In genomic region chr1:98323906-98324358, GRCh38 we compare ENCODE assay signal across 8 cellular contexts.
A peak's percentile ranks its signal among the peaks of the same experiment; 100 is the strongest.
DNase-seq lines count a peak whose midpoint lies in the region; ATAC-seq and TF ChIP-seq lines count a peak whose summit lies in the region.

No MANE protein-coding gene starts in this region.

- no peak overlapping the region; the same call in 1 of the 2 replicates for H3K27ac ChIP-seq in BLaER1
- H3K27ac ChIP-seq in lung (ENCODE audit: low read depth in 1 of 2, low read length in 1 of 2): peak overlapping the region in 1 of 2 donors; percentile 68

- in situ Hi-C loops in astrocyte of the spinal cord (cut with HindIII; ENCODE audit: low sequenced_read_pairs): no loop called here

- TF ChIP-seq CTCF in Loucy (conservative IDR thresholded peaks at IDR 0.05; ENCODE audit: low read length) (no peak), astrocyte of the spinal cord (IDR thresholded peaks at IDR 0.05; ENCODE audit: low read depth, low read length) (no peak), lung (IDR thresholded peaks at IDR 0.05; ENCODE audit: control extremely low read depth, extremely low read depth) (no peak)

- no peaks in the 10 kb centered on the region for H3K9me3 ChIP-seq in BLaER1
- no peaks in the 10 kb centered on the region for H3K9me3 ChIP-seq in Loucy (ENCODE audit: insufficient read depth, low read depth, low read length)
- no peaks in the 10 kb centered on the region for H3K9me3 ChIP-seq in lung (ENCODE audit: control insufficient read depth in 2 of 2, insufficient read depth in 1 of 2, low read length in 1 of 2)

- H2AFZ ChIP-seq in Loucy (ENCODE audit: low read length): peak overlapping the region; percentile 4; the same call in 1 of the 2 replicates

- H3K4me3 ChIP-seq in BLaER1 (no peak overlapping the region), Loucy (ENCODE audit: low read length, poor library complexity, severe bottlenecking) (peak overlapping the region; percentile 55), astrocyte of the spinal cord (ENCODE audit: low read depth, low read length) (no peak overlapping the region), lung (no peak overlapping the region)

- no peaks in the 10 kb centered on the region for H3K36me3 ChIP-seq in BLaER1
- no peaks in the 10 kb centered on the region for H3K36me3 ChIP-seq in Loucy (ENCODE audit: insufficient read depth, low read length)
- H3K36me3 ChIP-seq in lung (ENCODE audit: control insufficient read depth in 2 of 2, insufficient read depth in 2 of 2, low read length in 2 of 2): no peaks in the 10 kb centered on the region

- H4K20me1 ChIP-seq in BLaER1 (no peaks in the 10 kb centered on the region), Loucy (ENCODE audit: insufficient read depth, low read length, poor library complexity, severe bottlenecking) (no peaks in the 10 kb centered on the region)

- H3F3A ChIP-seq in Loucy (ENCODE audit: low read depth): peaks cover 5% of the 10 kb centered on the region; the same call in 1 of the 2 replicates

- 7 to 14% methylated on average over 3 of the region's 3 CpGs for WGBS in lung, 2 donors

- H3K4me1 ChIP-seq in BLaER1 (peaks cover 17% of the 10 kb centered on the region), Loucy (ENCODE audit: insufficient read depth, low read length, poor library complexity, severe bottlenecking) (peaks cover 63% of the 10 kb centered on the region), lung (ENCODE audit: control insufficient read depth in 2 of 2, insufficient read depth in 2 of 2, low read length in 2 of 2) (peaks cover 2 to 5% of the 10 kb centered on the region in 2 donors)

- H3K27me3 ChIP-seq in BLaER1 (no peaks in the 10 kb centered on the region), Loucy (ENCODE audit: insufficient read depth, low read length, poor library complexity, severe bottlenecking) (no peaks in the 10 kb centered on the region), lung (ENCODE audit: control insufficient read depth, insufficient read depth) (no peaks in the 10 kb centered on the region)

- no peaks in the 10 kb centered on the region for H3K9me2 ChIP-seq in Loucy (replicated peaks; ENCODE audit: low read depth, low read length)

- no peak overlapping the region for H3K9ac ChIP-seq in BLaER1
- H3K9ac ChIP-seq in Loucy (ENCODE audit: low read depth, low read length, poor library complexity, severe bottlenecking): peak overlapping the region; percentile 58

- no peaks in the 10 kb centered on the region for H3K79me2 ChIP-seq in Loucy (ENCODE audit: insufficient read depth, low read length)

- ATAC-seq in lung (ENCODE audit: insufficient read depth, low FRiP score) (peak; percentile 67), HG02623 (IDR thresholded peaks at IDR 0.05; ENCODE audit: unreplicated experiment) (no peak), HG02678 (IDR thresholded peaks at IDR 0.05; ENCODE audit: unreplicated experiment) (no peak)

- DNase-seq in astrocyte of the spinal cord (ENCODE audit: low read depth, low spot score) (peak; percentile 98), lung (ENCODE audit: low spot score) (peak; percentile 45), retina (no peak), NCI-H526 treated with DMSO at 0.1 percent for 48 hours (lab: John Stamatoyannopoulos, UW) (no peak)

- H3K4me2 ChIP-seq in BLaER1 (peak overlapping the region; percentile 60), Loucy (ENCODE audit: low read depth, low read length, poor library complexity, severe bottlenecking) (peak overlapping the region; percentile 76)

Comparison
In these comparisons a context has a peak if more than half of its experiments do, and no peak if none do; other contexts are left out.
1. DNase-seq: peak in astrocyte of the spinal cord (single experiment) and lung (single experiment); none in retina (single experiment) and NCI-H526 treated with DMSO at 0.1 percent for 48 hours (single experiment).